13 cellular contexts compared by ENCODE assay signal in the genomic region with DNA sequence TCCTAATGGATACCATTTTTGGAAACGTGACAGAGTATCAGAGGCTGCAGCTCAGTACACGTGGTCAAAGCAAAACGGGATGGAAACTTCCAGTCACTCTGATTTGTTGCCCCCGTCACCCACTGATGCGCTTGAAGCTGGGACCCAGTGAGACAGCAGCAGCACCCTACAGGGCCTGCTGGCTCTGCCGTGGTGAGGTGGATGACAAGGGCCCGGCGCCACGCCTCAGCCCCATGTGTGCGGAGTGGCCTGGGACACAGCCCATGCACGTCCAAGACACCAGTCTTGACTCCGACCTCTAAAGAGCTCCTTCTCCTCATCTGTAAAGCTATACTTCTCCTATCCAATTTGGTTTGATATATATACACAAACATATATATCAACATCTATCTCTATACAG. TPM values are rescaled to one million over a fixed set of nuclear protein-coding genes. Genes with fewer than 3 reads are reported as not detected.
DNase-seq lines count a peak whose midpoint lies in the region; ATAC-seq and TF ChIP-seq lines count a peak whose summit lies in the region.
"Had no signal": no experiment of that assay in that cellular context is flagged by ENCODE, and none has a peak within 500 bp of the region (broad histone marks: within the 10 kb centered on the region; RNA-seq: fewer than 3 reads in every experiment).

No MANE protein-coding gene starts in this region.

- H3K9me3 Mint-ChIP-seq in natural killer cell = no peaks in the 10 kb centered on the region
- H3K9me3 Mint-ChIP-seq in natural killer cell treated with Interleukin-12 subunit alpha and Interleukin-12 subunit beta and Interleukin-15 and Interleukin-18, amount 100 ng/mL, for 72 hours = no peaks in the 10 kb centered on the region

- no peak overlapping the region for H3K4me3 ChIP-seq in RWPE2 (ENCODE audit: severe bottlenecking)
- no peak overlapping the region for H3K4me3 ChIP-seq in coronary artery
- H3K4me3 ChIP-seq in foreskin fibroblast (ENCODE audit: low read depth in 1 of 2, low read length in 2 of 2) = no peak overlapping the region
- H3K4me3 ChIP-seq: GM23248 had no signal

- no peaks in the 10 kb centered on the region for H3K4me1 ChIP-seq in RWPE2 (ENCODE audit: insufficient read depth, poor library complexity, severe bottlenecking)

- no peaks in the 10 kb centered on the region for H3K36me3 Mint-ChIP-seq in natural killer cell
- H3K36me3 Mint-ChIP-seq in natural killer cell treated with Interleukin-12 subunit alpha and Interleukin-12 subunit beta and Interleukin-15 and Interleukin-18, amount 100 ng/mL, for 72 hours = peaks cover 9% of the 10 kb centered on the region

- H3K27me3 Mint-ChIP-seq in natural killer cell (ENCODE audit: low read depth in 2 of 2) = no peaks in the 10 kb centered on the region
- H3K27me3 Mint-ChIP-seq in natural killer cell treated with Interleukin-12 subunit alpha and Interleukin-12 subunit beta and Interleukin-15 and Interleukin-18, amount 100 ng/mL, for 72 hours = peaks cover 0 to 5% of the 10 kb centered on the region in 2 donors

- intact Hi-C loops in natural killer cell (cut with micrococcal nuclease) = no loop called here

- DNase-seq in natural killer cell (no peak), RWPE2 (ENCODE audit: low spot score) (no peak), coronary artery (ENCODE audit: low spot score) (peak; percentile 29), foreskin fibroblast (no peak)
- no peak for DNase-seq in natural killer cell treated with Interleukin-12 subunit alpha and Interleukin-12 subunit beta and Interleukin-15 and Interleukin-18, amount 100 ng/mL, for 72 hours (ENCODE audit: low spot score)
- DNase-seq: CD8-positive, alpha-beta memory T cell; DND-41; GDM1; GM23248 had no signal

- H3K27me3 ChIP-seq in RWPE2 (ENCODE audit: insufficient read depth, poor library complexity, severe bottlenecking) = peaks cover 4% of the 10 kb centered on the region

- H3K9me3 ChIP-seq in RWPE2 (ENCODE audit: severe bottlenecking) = no peaks in the 10 kb centered on the region
- H3K9me3 ChIP-seq: Caco-2 had no signal

- no peak for ATAC-seq in natural killer cell
- ATAC-seq in natural killer cell treated with Interleukin-12 subunit alpha and Interleukin-12 subunit beta and Interleukin-15 and Interleukin-18, amount 100 ng/mL, for 72 hours = no peak
- 0 out of 3 replicates have a peak, but pooled peaks have one; percentile 19 for ATAC-seq in RWPE2 (ENCODE audit: low read depth)
- no peak for ATAC-seq in HG03354 (IDR thresholded peaks at IDR 0.05; ENCODE audit: poor library complexity, severe bottlenecking, unreplicated experiment)
- ATAC-seq in HG02623 (IDR thresholded peaks at IDR 0.05; ENCODE audit: unreplicated experiment) = no peak

- H3K27ac ChIP-seq in RWPE2 (ENCODE audit: poor library complexity, severe bottlenecking) = no peak overlapping the region
- H3K27ac ChIP-seq in coronary artery = no peak overlapping the region
- H3K27ac ChIP-seq: GM23248 had no signal

- no peak overlapping the region for H3K4me3 Mint-ChIP-seq in natural killer cell
- H3K4me3 Mint-ChIP-seq in natural killer cell treated with Interleukin-12 subunit alpha and Interleukin-12 subunit beta and Interleukin-15 and Interleukin-18, amount 100 ng/mL, for 72 hours = no peak overlapping the region
- H3K4me3 Mint-ChIP-seq: CD8-positive, alpha-beta memory T cell had no signal

- peaks cover 16 to 18% of the 10 kb centered on the region in 2 donors for H3K4me1 Mint-ChIP-seq in natural killer cell
- peaks cover 0 to 11% of the 10 kb centered on the region in 2 donors for H3K4me1 Mint-ChIP-seq in natural killer cell treated with Interleukin-12 subunit alpha and Interleukin-12 subunit beta and Interleukin-15 and Interleukin-18, amount 100 ng/mL, for 72 hours (ENCODE audit: low read depth in 2 of 2)

- H3K36me3 ChIP-seq in RWPE2 (ENCODE audit: low read depth) = no peaks in the 10 kb centered on the region

- TF ChIP-seq CTCF in natural killer cell (IDR thresholded peaks at IDR 0.05) (no peak), RWPE2 (IDR thresholded peaks at IDR 0.05; ENCODE audit: poor library complexity, severe bottlenecking) (no peak), coronary artery (IDR thresholded peaks at IDR 0.05) (no peak), foreskin fibroblast (IDR thresholded peaks at IDR 0.05; ENCODE audit: low read depth, low read length) (no peak)

- peak overlapping the region; percentile 19 to 41 for H3K27ac Mint-ChIP-seq in natural killer cell
- no peak overlapping the region for H3K27ac Mint-ChIP-seq in natural killer cell treated with Interleukin-12 subunit alpha and Interleukin-12 subunit beta and Interleukin-15 and Interleukin-18, amount 100 ng/mL, for 72 hours

RNA-seq across cellular contexts. Expression of gene CLEC2L, which starts 39.0 kb away (rescaled TPM):
- total RNA-seq in natural killer cell = under 1 TPM in 1 of 3 donors, not detected in 2; 0.71 TPM
- not detected for total RNA-seq in natural killer cell treated with Interleukin-12 subunit alpha and Interleukin-12 subunit beta and Interleukin-15 and Interleukin-18, amount 100 ng/mL, for 72 hours
- total RNA-seq: Caco-2; CD8-positive, alpha-beta memory T cell; GM23248; HT-29 had no signal

Comparison
In these comparisons a context has a peak if more than half of its experiments do, and no peak if none do; other contexts are left out.
1. H3K27ac Mint-ChIP-seq: peak in natural killer cell (2 of 2); none in natural killer cell treated with Interleukin-12 subunit alpha and Interleukin-12 subunit beta and Interleukin-15 and Interleukin-18, amount 100 ng/mL, for 72 hours (0 of 2).